ENCODE assay signal across 8 cellular contexts in the genomic region with DNA sequence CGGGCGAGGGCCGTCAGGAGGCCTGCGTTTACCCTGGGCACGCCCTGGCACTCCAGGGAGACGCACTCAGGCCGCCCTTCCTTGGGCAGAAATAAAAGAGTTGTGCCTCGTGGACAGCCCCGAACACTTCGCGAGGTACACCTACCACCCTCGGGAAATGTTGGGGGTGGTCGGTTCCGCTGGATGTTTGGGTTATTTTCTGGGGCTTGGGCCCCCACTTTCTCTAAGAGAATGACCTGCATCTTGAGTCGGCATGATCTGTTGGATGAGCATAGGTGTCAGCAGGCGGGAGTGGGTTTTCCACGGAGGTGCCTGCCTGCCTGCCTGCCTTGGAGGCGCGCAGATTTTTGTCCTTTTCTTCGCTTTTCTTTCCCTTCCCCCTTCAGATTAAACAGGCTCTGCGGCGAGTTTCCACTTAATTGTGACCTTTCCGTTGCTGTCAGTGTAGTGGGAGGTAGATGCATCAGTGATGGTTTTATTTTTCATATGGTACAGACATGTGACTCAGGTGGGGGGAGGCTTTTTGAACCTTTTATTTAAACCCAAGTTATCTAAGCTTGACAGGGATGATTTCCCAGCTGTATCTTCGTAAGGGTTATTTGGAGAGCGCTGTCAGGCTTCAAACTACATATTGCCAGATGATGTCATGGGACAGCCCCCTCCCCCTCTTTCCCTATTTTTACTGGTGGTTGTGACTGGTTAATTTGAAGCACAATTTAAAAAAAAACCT. TPM values are rescaled to one million over a fixed set of nuclear protein-coding genes. Genes with fewer than 3 reads are reported as not detected.
DNase-seq lines count a peak whose midpoint lies in the region; ATAC-seq and TF ChIP-seq lines count a peak whose summit lies in the region.

No MANE protein-coding gene starts in this region.

- H3K27ac ChIP-seq in CD4-positive, alpha-beta memory T cell (ENCODE audit: low read depth, low read length): peak overlapping the region; percentile 50
- peak overlapping the region; percentile 100 for H3K27ac ChIP-seq in VCaP
- peak overlapping the region; percentile 29 for H3K27ac ChIP-seq in effector memory CD4-positive, alpha-beta T cell (ENCODE audit: insufficient read depth, low read length, poor library complexity, severe bottlenecking)
- peak overlapping the region; percentile 100 for H3K27ac ChIP-seq in testis

- H3K27me3 ChIP-seq in CD4-positive, alpha-beta memory T cell (ENCODE audit: insufficient read depth, low read length): no peaks in the 10 kb centered on the region
- no peaks in the 10 kb centered on the region for H3K27me3 ChIP-seq in effector memory CD4-positive, alpha-beta T cell (replicated peaks; ENCODE audit: control insufficient read depth, insufficient read depth, low read length, poor library complexity, severe bottlenecking)
- no peaks in the 10 kb centered on the region for H3K27me3 ChIP-seq in testis

- DNase-seq in CD4-positive, alpha-beta memory T cell: peak in 2 of 5 donors; percentile 27 to 45
- peak in 1 of 3 donors; percentile 0 for DNase-seq in effector memory CD4-positive, alpha-beta T cell
- DNase-seq in mucosa of descending colon: peak in 2 of 3 donors; percentile 66 to 76
- DNase-seq in testis: peak; percentile 64
- no peak for DNase-seq in activated CD4-positive, CD25-positive, alpha-beta regulatory T cell (lab: John Stamatoyannopoulos, UW)

- peak overlapping the region; percentile 12 to 62 for H3K4me3 ChIP-seq in CD4-positive, alpha-beta memory T cell (ENCODE audit: low read length in 2 of 2)
- peak overlapping the region; percentile 58 for H3K4me3 ChIP-seq in effector memory CD4-positive, alpha-beta T cell (ENCODE audit: insufficient read depth, low read depth, low read length, poor library complexity, severe bottlenecking)
- H3K4me3 ChIP-seq in mucosa of descending colon (peak overlapping the region; percentile 52), testis (peak overlapping the region; percentile 83 to 95)

- POLR2A ChIA-PET in CD4-positive, alpha-beta memory T cell (lab: Charles Lee; ENCODE audit: partially characterized antibody): interaction anchor here (0.7 to 2.0 kb wide), 7 partner anchors 10 to 498 kb away, joined by 3 to 12 read pairs (median 3); partner anchors contain the start of gene PCGF5

- TF ChIP-seq CTCF in VCaP (conservative IDR thresholded peaks at IDR 0.05): no peak
- TF ChIP-seq CTCF in mucosa of descending colon (IDR thresholded peaks at IDR 0.05): no peak
- TF ChIP-seq CTCF in testis (IDR thresholded peaks at IDR 0.05): no peak

- CTCF ChIA-PET in CD4-positive, alpha-beta memory T cell (lab: Charles Lee; ENCODE audit: partially characterized antibody): interaction anchor here (1.1 to 2.1 kb wide), 6 partner anchors 10 to 531 kb away, joined by 3 to 8 read pairs (median 6); partner anchors contain the start of gene TNKS2

- H3K9me3 ChIP-seq in CD4-positive, alpha-beta memory T cell (ENCODE audit: control insufficient read depth in 1 of 2, low read length in 2 of 2): no peaks in the 10 kb centered on the region
- no peaks in the 10 kb centered on the region for H3K9me3 ChIP-seq in effector memory CD4-positive, alpha-beta T cell (ENCODE audit: control insufficient read depth, low read length)
- no peaks in the 10 kb centered on the region for H3K9me3 ChIP-seq in mucosa of descending colon
- no peaks in the 10 kb centered on the region for H3K9me3 ChIP-seq in testis

- H3K36me3 ChIP-seq in CD4-positive, alpha-beta memory T cell (ENCODE audit: insufficient read depth, low read length): no peaks in the 10 kb centered on the region
- no peaks in the 10 kb centered on the region for H3K36me3 ChIP-seq in effector memory CD4-positive, alpha-beta T cell (ENCODE audit: control insufficient read depth, insufficient read depth, low read length)
- no peaks in the 10 kb centered on the region for H3K36me3 ChIP-seq in mucosa of descending colon (ENCODE audit: low read depth)
- no peaks in the 10 kb centered on the region for H3K36me3 ChIP-seq in testis (ENCODE audit: low read depth, missing control alignments)

- H3K4me1 Mint-ChIP-seq in CD4-positive, alpha-beta memory T cell: peaks cover 9 to 17% (median 14%) of the 10 kb centered on the region in 4 donors

- 0 to 2% methylated on average over 18 to 20 of the region's 25 CpGs for WGBS in testis, 2 donors

- TF ChIP-seq POLR2A in testis (IDR thresholded peaks at IDR 0.05): no peak

- peaks cover 0 to 3% of the 10 kb centered on the region in 2 donors for H3K36me3 Mint-ChIP-seq in CD4-positive, alpha-beta memory T cell

- no peaks in the 10 kb centered on the region for H3K9me3 Mint-ChIP-seq in CD4-positive, alpha-beta memory T cell

- ATAC-seq in HG03378 (IDR thresholded peaks at IDR 0.05; ENCODE audit: unreplicated experiment): peak; percentile 6
- peak; percentile 0 for ATAC-seq in mucosa of descending colon
- no peak for ATAC-seq in HG02798 (IDR thresholded peaks at IDR 0.05; ENCODE audit: poor library complexity, unreplicated experiment)

- peaks cover 24% of the 10 kb centered on the region for H3K4me1 ChIP-seq in CD4-positive, alpha-beta memory T cell (ENCODE audit: insufficient read depth, low read length)
- H3K4me1 ChIP-seq in effector memory CD4-positive, alpha-beta T cell (ENCODE audit: control insufficient read depth, insufficient read depth, low read length, poor library complexity, severe bottlenecking): peaks cover 4% of the 10 kb centered on the region
- H3K4me1 ChIP-seq in mucosa of descending colon (ENCODE audit: low read depth): peaks cover 3% of the 10 kb centered on the region
- no peaks in the 10 kb centered on the region for H3K4me1 ChIP-seq in testis

- H3K27me3 Mint-ChIP-seq in CD4-positive, alpha-beta memory T cell: no peaks in the 10 kb centered on the region

- intact Hi-C loops in CD4-positive, alpha-beta memory T cell (cut with micrococcal nuclease): loop anchor here (1.0 to 5.0 kb wide), 9 partner anchors 22 to 1436 kb away; partner anchors contain the start of genes EXOC6, FGFBP3, PCGF5 and RPP30
- intact Hi-C loops in mucosa of descending colon (cut with DNase I, micrococcal nuclease) (no loop called here), testis (cut with DNase I; ENCODE audit: low total_unique reads) (no loop called here)

- peak overlapping the region; percentile 87 to 94 (median 91) for H3K4me3 Mint-ChIP-seq in CD4-positive, alpha-beta memory T cell

- H3K27ac Mint-ChIP-seq in CD4-positive, alpha-beta memory T cell: peak overlapping the region; percentile 78 to 96 (median 91)

RNA-seq across cellular contexts. Expression of gene HECTD2, which starts 0.7 kb away (rescaled TPM):
- 1 to 10 TPM; 2.6 to 2.7 TPM for total RNA-seq in CD4-positive, alpha-beta memory T cell
- polyA plus RNA-seq in CD4-positive, alpha-beta memory T cell: under 1 TPM; 0.37 to 0.60 TPM
- 10 to 100 TPM in 1 of 3 donors, 1 to 10 TPM in 2; 4.9 to 15.9 (median 5.5) TPM for total RNA-seq in mucosa of descending colon
- total RNA-seq in testis: 10 to 100 TPM; 20.3 to 22.3 TPM
- 9.0 TPM for polyA plus RNA-seq in testis (ENCODE audit: insufficient read depth, low read depth, low replicate concordance)

Comparison
In these comparisons a context has a peak if more than half of its experiments do, and no peak if none do; other contexts are left out.
1. DNase-seq: peak in mucosa of descending colon (2 of 3) and testis (single experiment); none in activated CD4-positive, CD25-positive, alpha-beta regulatory T cell (0 of 4).
2. H3K27ac ChIP-seq: peak in every context shown above with its lines; median percentile 100 in VCaP; 100 in testis; 50 in CD4-positive, alpha-beta memory T cell; 29 in effector memory CD4-positive, alpha-beta T cell.
3. H3K4me3 ChIP-seq: peak in every context shown above with its lines; median percentile 89 in testis; 58 in effector memory CD4-positive, alpha-beta T cell; 52 in mucosa of descending colon; 37 in CD4-positive, alpha-beta memory T cell.